ENCODE assay signal across 1 cellular context in genomic region chr11:2730323-2731284, GRCh38.
TF ChIP-seq lines count a peak whose summit lies in the region.

No MANE protein-coding gene starts in this region.

TF ChIP-seq in HepG2, 621 proteins besides CTCF, POLR2A, EP300 and RAD21 (continued from another document and continues in another):
- peak; percentile 16; the same call in 1 of the 2 replicates for TF ChIP-seq MIER3 (CRISPR knock-in tag; IDR thresholded peaks at IDR 0.05; ENCODE audit: borderline replicate concordance)
- 0 out of 3 replicates have a peak, but pooled peaks have one; percentile 28 for TF ChIP-seq MXI1 (IDR thresholded peaks at IDR 0.05; ENCODE audit: borderline replicate concordance, low read depth, low read length)
- no peak; the same call in 1 of the 2 replicates for TF ChIP-seq KDM5A (IDR thresholded peaks at IDR 0.05; ENCODE audit: borderline replicate concordance, low read length)
- 0 out of 2 replicates have a peak, but pooled peaks have one; percentile 16 for TF ChIP-seq HES4 (CRISPR knock-in tag; IDR thresholded peaks at IDR 0.05; ENCODE audit: borderline replicate concordance)
- no peak for TF ChIP-seq EEA1 (CRISPR knock-in tag; IDR thresholded peaks at IDR 0.05; ENCODE audit: borderline replicate concordance)
- TF ChIP-seq E2F1 (CRISPR knock-in tag; IDR thresholded peaks at IDR 0.05): no peak
- TF ChIP-seq GPBP1L1 (CRISPR knock-in tag; IDR thresholded peaks at IDR 0.05): no peak
- no peak for TF ChIP-seq PBX2 (CRISPR knock-in tag; IDR thresholded peaks at IDR 0.05)
- TF ChIP-seq ZKSCAN8 (CRISPR knock-in tag; IDR thresholded peaks at IDR 0.05; ENCODE audit: borderline replicate concordance): 0 out of 2 replicates have a peak, but pooled peaks have one; percentile 78
- TF ChIP-seq MXD4 (CRISPR knock-in tag; IDR thresholded peaks at IDR 0.05): no peak
- no peak for TF ChIP-seq MEIS2 (CRISPR knock-in tag; IDR thresholded peaks at IDR 0.05)
- no peak for TF ChIP-seq GPN1 (CRISPR knock-in tag; IDR thresholded peaks at IDR 0.05; ENCODE audit: borderline replicate concordance)
- 0 out of 2 replicates have a peak, but pooled peaks have one; percentile 11 for TF ChIP-seq ZMYM3 (CRISPR knock-in tag; IDR thresholded peaks at IDR 0.05)
- TF ChIP-seq SIN3A (IDR thresholded peaks at IDR 0.05; ENCODE audit: borderline replicate concordance, low read depth, low read length): no peak
- peak; percentile 62; the same call in 1 of the 2 replicates for TF ChIP-seq IKZF5 (CRISPR knock-in tag; IDR thresholded peaks at IDR 0.05)
- TF ChIP-seq SMARCE1 (IDR thresholded peaks at IDR 0.05; ENCODE audit: borderline replicate concordance): no peak
- TF ChIP-seq DMAP1 (CRISPR knock-in tag; IDR thresholded peaks at IDR 0.05): peak; percentile 50
- TF ChIP-seq NFE2 (CRISPR knock-in tag; IDR thresholded peaks at IDR 0.05): no peak
- peak; percentile 66 for TF ChIP-seq YY1 (IDR thresholded peaks at IDR 0.05; ENCODE audit: insufficient read depth, insufficient replicate concordance, low read depth, low read length)
- no peak for TF ChIP-seq NAIF1 (CRISPR knock-in tag; IDR thresholded peaks at IDR 0.05; ENCODE audit: borderline replicate concordance)
- TF ChIP-seq ZNF552 (CRISPR knock-in tag; IDR thresholded peaks at IDR 0.05; ENCODE audit: borderline replicate concordance): no peak
- no peak for TF ChIP-seq PRPF4 (IDR thresholded peaks at IDR 0.05; ENCODE audit: low read depth, low read length, poor library complexity, severe bottlenecking)
- TF ChIP-seq ZSCAN31 (CRISPR knock-in tag; IDR thresholded peaks at IDR 0.05; ENCODE audit: low read depth): peak; percentile 41; the same call in 1 of the 2 replicates
- TF ChIP-seq CENPT (CRISPR knock-in tag; IDR thresholded peaks at IDR 0.05; ENCODE audit: low read depth): no peak
- TF ChIP-seq ESRRA (CRISPR knock-in tag; IDR thresholded peaks at IDR 0.05; ENCODE audit: low read depth): peak; percentile 44; the same call in 1 of the 2 replicates
- TF ChIP-seq SNAPC5 (CRISPR knock-in tag; IDR thresholded peaks at IDR 0.05; ENCODE audit: borderline replicate concordance): no peak
- TF ChIP-seq SIN3B (IDR thresholded peaks at IDR 0.05; ENCODE audit: low read length): no peak
- peak; percentile 79; the same call in 1 of the 2 replicates for TF ChIP-seq CC2D1A (CRISPR knock-in tag; IDR thresholded peaks at IDR 0.05)
- TF ChIP-seq HOXA9 (CRISPR knock-in tag; IDR thresholded peaks at IDR 0.05; ENCODE audit: borderline replicate concordance): peak; percentile 37; the same call in 1 of the 2 replicates
- TF ChIP-seq MAFG (CRISPR knock-in tag; IDR thresholded peaks at IDR 0.05): no peak
- TF ChIP-seq ZSCAN29 (CRISPR knock-in tag; conservative IDR thresholded peaks at IDR 0.05): no peak; the same call in 1 of the 2 replicates
- peak; percentile 100 for TF ChIP-seq ZSCAN25 (CRISPR knock-in tag; IDR thresholded peaks at IDR 0.05)
- TF ChIP-seq TOPORS (CRISPR knock-in tag; IDR thresholded peaks at IDR 0.05): no peak; the same call in none of the 2 replicates
- TF ChIP-seq ZNF280B (CRISPR knock-in tag; IDR thresholded peaks at IDR 0.05; ENCODE audit: borderline replicate concordance): no peak
- no peak for TF ChIP-seq ZNF678 (CRISPR knock-in tag; IDR thresholded peaks at IDR 0.05)
- 0 out of 2 replicates have a peak, but pooled peaks have one; percentile 15 for TF ChIP-seq GFI1 (CRISPR knock-in tag; IDR thresholded peaks at IDR 0.05; ENCODE audit: borderline replicate concordance)
- TF ChIP-seq KMT2A (CRISPR knock-in tag; IDR thresholded peaks at IDR 0.05): no peak
- TF ChIP-seq CEBPZ (IDR thresholded peaks at IDR 0.05; ENCODE audit: low read length): no peak
- TF ChIP-seq ZNF720 (CRISPR knock-in tag; IDR thresholded peaks at IDR 0.05): no peak
- TF ChIP-seq ASH2L (IDR thresholded peaks at IDR 0.05; ENCODE audit: insufficient read length, low read depth, low read length): peak; percentile 89
- no peak for TF ChIP-seq ZNF562 (CRISPR knock-in tag; IDR thresholded peaks at IDR 0.05; ENCODE audit: borderline replicate concordance)
- TF ChIP-seq RFX3 (CRISPR knock-in tag; IDR thresholded peaks at IDR 0.05): no peak
- no peak for TF ChIP-seq NONO (IDR thresholded peaks at IDR 0.05)
- peak; percentile 38; the same call in 1 of the 2 replicates for TF ChIP-seq NONO (CRISPR knock-in tag; conservative IDR thresholded peaks at IDR 0.05)
- no peak for TF ChIP-seq XRCC5 (optimal IDR thresholded peaks at IDR 0.05; ENCODE audit: low read length)
- TF ChIP-seq MXD3 (CRISPR knock-in tag; IDR thresholded peaks at IDR 0.05): no peak
- peak; percentile 95 for TF ChIP-seq ZNF441 (CRISPR knock-in tag; IDR thresholded peaks at IDR 0.05; ENCODE audit: borderline replicate concordance)
- no peak; the same call in 1 of the 2 replicates for TF ChIP-seq ZNF772 (CRISPR knock-in tag; IDR thresholded peaks at IDR 0.05)
- TF ChIP-seq MTF2 (CRISPR knock-in tag; IDR thresholded peaks at IDR 0.05; ENCODE audit: borderline replicate concordance): no peak
- peak; percentile 58; the same call in 1 of the 2 replicates for TF ChIP-seq ZNF281 (CRISPR knock-in tag; IDR thresholded peaks at IDR 0.05; ENCODE audit: borderline replicate concordance)
- TF ChIP-seq ZBTB39 (CRISPR knock-in tag; IDR thresholded peaks at IDR 0.05): 0 out of 2 replicates have a peak, but pooled peaks have one; percentile 25
- no peak for TF ChIP-seq DBP (CRISPR knock-in tag; IDR thresholded peaks at IDR 0.05; ENCODE audit: not compliant biosample characterization)
- TF ChIP-seq FLYWCH1 (CRISPR knock-in tag; IDR thresholded peaks at IDR 0.05): no peak
